Comparison of ENCODE assay signal across 8 cellular contexts in genomic region chr1:28962114-28962831, GRCh38. TPM values are rescaled to one million over a fixed set of nuclear protein-coding genes. Genes with fewer than 3 reads are reported as not detected.
DNase-seq lines count a peak whose midpoint lies in the region; ATAC-seq lines count a peak whose summit lies in the region.
"Not testable (repeated sequence)": the region's sequence is repeated elsewhere in the genome, so short reads cannot be mapped to it uniquely, and the experiment has no call there.

No MANE protein-coding gene starts in this region.

- not testable (repeated sequence) for H3K9me3 Mint-ChIP-seq in CD4-positive, alpha-beta memory T cell; activated CD4-positive, alpha-beta T cell treated with anti-CD3 and anti-CD28 coated beads for 36 hours (ENCODE audit: low read depth); activated naive CD4-positive, alpha-beta T cell treated with anti-CD3 and anti-CD28 coated beads, Interleukin-2, amount 50 U/mL, for 72 hours; naive thymus-derived CD8-positive, alpha-beta T cell

- peaks cover 46 to 85% (median 65%) of the 10 kb centered on the region in 4 donors for H3K4me1 Mint-ChIP-seq in CD4-positive, alpha-beta memory T cell
- H3K4me1 Mint-ChIP-seq in activated CD4-positive, alpha-beta T cell treated with anti-CD3 and anti-CD28 coated beads for 36 hours, result peaks cover 66% of the 10 kb centered on the region
- peaks cover 36 to 75% (median 69%) of the 10 kb centered on the region in 4 donors for H3K4me1 Mint-ChIP-seq in naive thymus-derived CD8-positive, alpha-beta T cell

- not testable (repeated sequence) for H3K27me3 Mint-ChIP-seq in CD4-positive, alpha-beta memory T cell; activated CD4-positive, alpha-beta T cell treated with anti-CD3 and anti-CD28 coated beads for 36 hours; naive thymus-derived CD8-positive, alpha-beta T cell

- not testable (repeated sequence) for H3K27me3 ChIP-seq in CD4-positive, alpha-beta memory T cell (ENCODE audit: insufficient read depth, low read length)

- not testable (repeated sequence) for H3K4me3 ChIP-seq in CD4-positive, alpha-beta memory T cell (ENCODE audit: low read length in 2 of 2)

- not testable (repeated sequence) for H3K9me3 ChIP-seq in CD4-positive, alpha-beta memory T cell (ENCODE audit: control insufficient read depth in 1 of 2, low read length in 2 of 2)

- intact Hi-C loops in CD4-positive, alpha-beta memory T cell (cut with micrococcal nuclease), result not testable (repeated sequence)
- intact Hi-C loops in activated CD4-positive, alpha-beta T cell treated with anti-CD3 and anti-CD28 coated beads for 36 hours (cut with DNase I, micrococcal nuclease), result loop anchor here (1.0 to 5.0 kb wide), 10 partner anchors 10 to 820 kb away; partner anchors contain the start of gene SRSF4 (in 2 of the 2)

- not testable (repeated sequence) for DNase-seq in CD4-positive, alpha-beta memory T cell; naive thymus-derived CD8-positive, alpha-beta T cell
- peak; percentile 71 for DNase-seq in activated CD4-positive, alpha-beta T cell treated with anti-CD3 and anti-CD28 coated beads for 36 hours
- peak; percentile 18 for DNase-seq in activated T-cell treated with anti-CD3 and anti-CD28 coated beads for 48 hours (ENCODE audit: low read depth)
- peak in 1 of 2 donors; percentile 59 for DNase-seq in activated naive CD4-positive, alpha-beta T cell treated with anti-CD3 and anti-CD28 coated beads, Interleukin-2, amount 50 U/mL, for 72 hours (ENCODE audit: low spot score in 2 of 2)
- peak; percentile 24 to 48 for DNase-seq in stimulated activated CD4-positive, alpha-beta T cell treated with anti-CD3 and anti-CD28 coated beads, Interleukin-2, amount 100 ng/mL, for 24 hours
- peak; percentile 30 for DNase-seq in stimulated activated naive CD4-positive, alpha-beta T cell treated with Interleukin-2 at 50 U/mL for 16 hours (lab: John Stamatoyannopoulos, UW)

- not testable (repeated sequence) for H3K27ac ChIP-seq in CD4-positive, alpha-beta memory T cell (ENCODE audit: low read depth, low read length)

- CTCF ChIA-PET in CD4-positive, alpha-beta memory T cell (lab: Charles Lee; ENCODE audit: partially characterized antibody), result not testable (repeated sequence)
- CTCF ChIA-PET in activated CD4-positive, alpha-beta T cell treated with anti-CD3 and anti-CD28 coated beads for 36 hours (lab: Charles Lee), result interaction anchor here (0.5 to 3.5 kb wide), 6 partner anchors 11 to 196 kb away, joined by 3 to 13 read pairs (median 3); no protein-coding TSS in a partner anchor

- H3K36me3 ChIP-seq in CD4-positive, alpha-beta memory T cell (ENCODE audit: insufficient read depth, low read length), result not testable (repeated sequence)

- peak overlapping the region; percentile 25 to 87 (median 43) for H3K27ac Mint-ChIP-seq in CD4-positive, alpha-beta memory T cell
- H3K27ac Mint-ChIP-seq in activated CD4-positive, alpha-beta T cell treated with anti-CD3 and anti-CD28 coated beads for 36 hours, result peak overlapping the region; percentile 25
- peak overlapping the region; percentile 16 to 63 for H3K27ac Mint-ChIP-seq in activated naive CD4-positive, alpha-beta T cell treated with anti-CD3 and anti-CD28 coated beads, Interleukin-2, amount 50 U/mL, for 72 hours
- peak overlapping the region in 6 of 10 donors; percentile 10 to 51 (median 37) for H3K27ac Mint-ChIP-seq in naive thymus-derived CD8-positive, alpha-beta T cell

- H3K4me1 ChIP-seq in CD4-positive, alpha-beta memory T cell (ENCODE audit: insufficient read depth, low read length), result peaks cover 64% of the 10 kb centered on the region

- POLR2A ChIA-PET in CD4-positive, alpha-beta memory T cell (lab: Charles Lee; ENCODE audit: partially characterized antibody), result interaction anchor here (0.8 to 1.4 kb wide), 3 partner anchors 19 to 48 kb away, joined by 3 to 7 read pairs (median 3); partner anchors contain the start of gene EPB41
- POLR2A ChIA-PET in activated CD4-positive, alpha-beta T cell treated with anti-CD3 and anti-CD28 coated beads for 36 hours (lab: Charles Lee), result interaction anchor here (0.6 to 0.9 kb wide), 2 partner anchors 10 to 319 kb away, joined by 3 read pairs; partner anchors contain the start of gene TAF12
- POLR2A ChIA-PET in naive thymus-derived CD8-positive, alpha-beta T cell (lab: Charles Lee), result interaction anchor here (1.0 kb wide), 1 partner anchor 47 kb away, joined by 3 read pairs; no protein-coding TSS in a partner anchor

- peak; percentile 87 for ATAC-seq in HG02610 (IDR thresholded peaks at IDR 0.05; ENCODE audit: unreplicated experiment)
- ATAC-seq in activated CD4-positive, alpha-beta T cell treated with anti-CD3 and anti-CD28 coated beads for 36 hours, result peak; percentile 90
- peak; percentile 93 for ATAC-seq in activated naive CD4-positive, alpha-beta T cell treated with anti-CD3 and anti-CD28 coated beads, Interleukin-2, amount 50 U/mL, for 72 hours
- ATAC-seq in naive thymus-derived CD8-positive, alpha-beta T cell, result not testable (repeated sequence)

- H3K36me3 Mint-ChIP-seq in CD4-positive, alpha-beta memory T cell; activated naive CD4-positive, alpha-beta T cell treated with anti-CD3 and anti-CD28 coated beads, Interleukin-2, amount 50 U/mL, for 72 hours; naive thymus-derived CD8-positive, alpha-beta T cell: not testable (repeated sequence)
- peaks cover 11% of the 10 kb centered on the region for H3K36me3 Mint-ChIP-seq in activated CD4-positive, alpha-beta T cell treated with anti-CD3 and anti-CD28 coated beads for 36 hours (ENCODE audit: low read depth)

- peak overlapping the region in 7 of 8 donors; percentile 14 to 74 (median 59) for H3K4me3 Mint-ChIP-seq in CD4-positive, alpha-beta memory T cell
- peak overlapping the region; percentile 19 for H3K4me3 Mint-ChIP-seq in activated CD4-positive, alpha-beta T cell treated with anti-CD3 and anti-CD28 coated beads for 36 hours
- H3K4me3 Mint-ChIP-seq in naive thymus-derived CD8-positive, alpha-beta T cell, result not testable (repeated sequence)

RNA-seq across cellular contexts. Expression of gene EPB41, which starts 47.9 kb away (rescaled TPM):
- 100 to 1,000 TPM; 320 to 321 TPM for total RNA-seq in CD4-positive, alpha-beta memory T cell
- polyA plus RNA-seq in CD4-positive, alpha-beta memory T cell, result 100 to 1,000 TPM in 1 of 2 donors, 10 to 100 TPM in 1; 56.1 to 106 TPM
- 100 to 1,000 TPM in 1 of 2 experiments, 10 to 100 TPM in 1; 75.5 to 130 TPM for total RNA-seq in activated CD4-positive, alpha-beta T cell treated with anti-CD3 and anti-CD28 coated beads for 36 hours
- total RNA-seq in activated naive CD4-positive, alpha-beta T cell treated with anti-CD3 and anti-CD28 coated beads, Interleukin-2, amount 50 U/mL, for 72 hours, result 10 to 100 TPM; 60.5 to 83.4 TPM
- total RNA-seq in naive thymus-derived CD8-positive, alpha-beta T cell, result 100 to 1,000 TPM; 300 to 328 TPM
- polyA plus RNA-seq in naive thymus-derived CD8-positive, alpha-beta T cell, result 10 to 100 TPM; 84.1 to 99.9 (median 92.9) TPM
